8 cellular contexts compared by ENCODE assay signal in the genomic region with DNA sequence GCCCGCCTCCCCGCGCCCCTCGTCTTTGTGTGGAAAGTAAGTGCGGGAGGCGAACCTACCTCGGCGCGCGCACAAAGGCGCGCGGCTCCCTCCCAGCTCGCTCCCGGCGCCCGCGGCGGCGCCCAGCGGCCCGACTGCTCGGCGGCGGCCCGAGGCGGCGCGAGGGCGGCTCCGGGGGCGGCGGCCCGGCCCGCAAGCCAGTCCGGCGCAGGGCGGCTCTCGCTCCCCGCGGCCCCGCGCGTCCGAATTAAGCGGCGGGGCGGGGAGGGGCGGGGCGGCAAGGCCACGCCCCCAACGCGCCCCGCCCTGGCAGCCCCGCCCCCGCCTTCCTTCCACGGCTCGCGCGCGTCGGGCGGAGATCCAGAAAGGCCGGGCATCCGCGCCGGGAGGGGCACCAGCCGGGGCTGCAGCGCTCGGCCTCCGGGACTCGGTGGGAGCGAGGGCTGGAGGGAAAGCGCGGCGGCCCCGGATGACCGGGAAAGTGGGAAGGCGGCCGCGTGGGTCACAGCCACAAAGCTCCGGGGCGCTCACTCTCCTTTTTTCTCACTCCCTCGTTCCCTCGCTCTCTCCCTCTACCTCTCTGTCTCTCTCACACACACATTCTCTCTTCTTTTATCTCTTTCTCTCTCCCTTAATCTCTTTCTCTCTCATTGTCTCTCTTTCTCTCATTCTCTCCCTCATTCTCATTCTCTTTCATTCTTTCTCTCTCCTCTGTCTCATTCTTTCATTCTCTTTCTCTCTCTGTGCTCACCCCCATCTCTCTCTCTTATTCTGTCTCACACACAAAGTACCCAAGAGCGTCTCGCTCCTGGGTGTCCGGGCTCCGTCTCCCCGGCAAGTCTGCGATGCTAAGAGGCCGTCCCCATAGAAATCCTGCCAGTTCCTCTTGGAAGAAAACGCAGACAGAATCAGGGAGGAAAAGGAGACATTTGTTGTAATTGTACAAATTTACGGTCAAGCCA.
DNase-seq lines count a peak whose midpoint lies in the region; ATAC-seq and TF ChIP-seq lines count a peak whose summit lies in the region.

No MANE protein-coding gene starts in this region.

- no peaks in the 10 kb centered on the region for H3K27me3 Mint-ChIP-seq in activated CD4-positive, alpha-beta memory T cell treated with anti-CD3 and anti-CD28 coated beads, Interleukin-2, amount 10 ng/mL, durations not matched to agents 7 days and 5 days

- peaks cover 52% of the 10 kb centered on the region for H3K36me3 Mint-ChIP-seq in activated CD4-positive, alpha-beta memory T cell treated with anti-CD3 and anti-CD28 coated beads, Interleukin-2, amount 10 ng/mL, durations not matched to agents 7 days and 5 days (ENCODE audit: low read depth)

- TF ChIP-seq CTCF in lung (IDR thresholded peaks at IDR 0.05; ENCODE audit: control extremely low read depth, extremely low read depth), result no peak

- peak overlapping the region; percentile 47 for H3K27ac ChIP-seq in ectodermal cell (ENCODE audit: insufficient read depth, low read depth, low read length, poor library complexity, severe bottlenecking)
- H3K27ac ChIP-seq in lung (ENCODE audit: low read depth in 1 of 2, low read length in 1 of 2), result peak overlapping the region; percentile 43 to 76

- H3K27ac Mint-ChIP-seq in activated CD4-positive, alpha-beta memory T cell treated with anti-CD3 and anti-CD28 coated beads, Interleukin-2, amount 10 ng/mL, durations not matched to agents 7 days and 5 days, result peak overlapping the region; percentile 89

- H3K4me1 ChIP-seq in ectodermal cell (ENCODE audit: control insufficient read depth, insufficient read depth, low read length), result peaks cover 7% of the 10 kb centered on the region
- H3K4me1 ChIP-seq in lung (ENCODE audit: control insufficient read depth in 2 of 2, insufficient read depth in 2 of 2, low read length in 2 of 2), result peaks cover 2 to 8% of the 10 kb centered on the region in 2 donors

- H3K9me3 ChIP-seq in ectodermal cell (ENCODE audit: control insufficient read depth, low read length), result no peaks in the 10 kb centered on the region
- no peaks in the 10 kb centered on the region for H3K9me3 ChIP-seq in lung (ENCODE audit: control insufficient read depth in 2 of 2, insufficient read depth in 1 of 2, low read length in 1 of 2)

- peaks cover 58% of the 10 kb centered on the region for H3K4me1 Mint-ChIP-seq in activated CD4-positive, alpha-beta memory T cell treated with anti-CD3 and anti-CD28 coated beads, Interleukin-2, amount 10 ng/mL, durations not matched to agents 7 days and 5 days

- H3K4me3 ChIP-seq in ectodermal cell (ENCODE audit: insufficient read depth, low read depth, low read length), result peak overlapping the region; percentile 71
- H3K4me3 ChIP-seq in lung, result peak overlapping the region; percentile 59

- H3K27me3 ChIP-seq in ectodermal cell (ENCODE audit: control insufficient read depth, insufficient read depth, low read length, poor library complexity, severe bottlenecking) (peaks cover 31% of the 10 kb centered on the region), lung (ENCODE audit: control insufficient read depth, insufficient read depth) (no peaks in the 10 kb centered on the region)

- no peaks in the 10 kb centered on the region for H3K9me3 Mint-ChIP-seq in activated CD4-positive, alpha-beta memory T cell treated with anti-CD3 and anti-CD28 coated beads, Interleukin-2, amount 10 ng/mL, durations not matched to agents 7 days and 5 days

- H3K4me3 Mint-ChIP-seq in activated CD4-positive, alpha-beta memory T cell treated with anti-CD3 and anti-CD28 coated beads, Interleukin-2, amount 10 ng/mL, durations not matched to agents 7 days and 5 days, result peak overlapping the region; percentile 94

- DNase-seq in NK-92 treated with Interleukin-12 subunit alpha and Interleukin-12 subunit beta, amount 100 ng/mL, for 24 hours (lab: John Stamatoyannopoulos, UW), result peak; percentile 55
- DNase-seq in NK-92 (lab: John Stamatoyannopoulos, UW; ENCODE audit: unreplicated experiment) (no peak), NCI-H226 (peak; percentile 67), lung (ENCODE audit: low spot score) (peak; percentile 80)
- DNase-seq in activated CD4-positive, alpha-beta memory T cell treated with anti-CD3 and anti-CD28 coated beads, Interleukin-2, amount 10 ng/mL, durations not matched to agents 7 days and 5 days, result peak; percentile 77
- peak in 2 of 3 donors; percentile 54 to 61 for DNase-seq in stimulated activated CD4-positive, alpha-beta T cell treated with anti-CD3 and anti-CD28 coated beads, TNF-alpha, amount 100 ng/mL, for 1 hour (ENCODE audit: low read depth in 3 of 3, low spot score in 1 of 3)

- POLR2A ChIA-PET in activated CD4-positive, alpha-beta memory T cell treated with anti-CD3 and anti-CD28 coated beads, Interleukin-2, amount 10 ng/mL, durations not matched to agents 7 days and 5 days (lab: Charles Lee), result interaction anchor here (0.5 to 3.4 kb wide), 27 partner anchors 10 to 1258 kb away, joined by 3 to 21 read pairs (median 5); a partner anchor contains a TSS

- no peaks in the 10 kb centered on the region for H3K36me3 ChIP-seq in ectodermal cell (ENCODE audit: control insufficient read depth, insufficient read depth, low read length)
- peaks cover 0 to 4% of the 10 kb centered on the region in 2 donors for H3K36me3 ChIP-seq in lung (ENCODE audit: control insufficient read depth in 2 of 2, insufficient read depth in 2 of 2, low read length in 2 of 2)

- ATAC-seq in HG02884 (IDR thresholded peaks at IDR 0.05; ENCODE audit: unreplicated experiment), result peak; percentile 34
- peak; percentile 96 for ATAC-seq in lung (ENCODE audit: insufficient read depth, low FRiP score)

- CTCF ChIA-PET in activated CD4-positive, alpha-beta memory T cell treated with anti-CD3 and anti-CD28 coated beads, Interleukin-2, amount 10 ng/mL, durations not matched to agents 7 days and 5 days (lab: Charles Lee), result interaction anchor here (0.6 to 1.5 kb wide), 3 partner anchors 16 to 62 kb away, joined by 3 read pairs; no protein-coding TSS in a partner anchor

- WGBS in ectodermal cell, 2 experiments, result 2% methylated on average over 94 of the region's 94 CpGs
- WGBS in lung, 2 donors, result 1% methylated on average over 64 to 94 of the region's 94 CpGs
